Comparison of ENCODE assay signal across 8 cellular contexts in the genomic region with DNA sequence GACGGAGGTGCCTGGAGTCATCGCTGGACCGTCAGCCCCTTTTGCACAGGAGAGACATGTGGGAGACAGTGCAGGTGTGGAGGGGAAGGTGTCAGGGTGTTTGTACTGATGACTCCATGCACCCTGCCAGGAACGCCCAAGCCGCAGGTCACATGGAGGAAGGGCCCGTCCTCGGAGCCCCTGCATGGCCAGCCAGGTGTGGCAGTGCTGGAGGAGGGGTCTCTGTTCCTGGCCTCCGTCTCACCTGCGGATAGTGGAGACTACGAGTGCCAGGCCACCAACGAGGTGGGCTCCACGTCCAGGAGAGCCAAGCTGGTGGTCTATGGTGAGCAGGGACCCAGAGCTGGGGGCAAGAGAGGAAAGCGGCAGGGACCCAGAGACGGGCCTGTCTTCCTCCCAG.
"Had no signal": no experiment of that assay in that cellular context is flagged by ENCODE, and none has a peak within 500 bp of the region (broad histone marks: within the 10 kb centered on the region; RNA-seq: fewer than 3 reads in every experiment).

No MANE protein-coding gene starts in this region.

- H3K9ac ChIP-seq: GM23248 had no signal

- ATAC-seq: K562 had no signal

- FAIRE-seq: H54, HTR-8/SVneo, K562 had no signal

- H2AFZ ChIP-seq: GM23248 had no signal

- DNase-seq: GM23248, GOT3, HCEC 1CT, IMR-90, KG1 had no signal

- H3K27ac ChIP-seq: GM23248 had no signal

- H3K4me3 ChIP-seq: GM23248, K562 had no signal
